In the genomic region with DNA sequence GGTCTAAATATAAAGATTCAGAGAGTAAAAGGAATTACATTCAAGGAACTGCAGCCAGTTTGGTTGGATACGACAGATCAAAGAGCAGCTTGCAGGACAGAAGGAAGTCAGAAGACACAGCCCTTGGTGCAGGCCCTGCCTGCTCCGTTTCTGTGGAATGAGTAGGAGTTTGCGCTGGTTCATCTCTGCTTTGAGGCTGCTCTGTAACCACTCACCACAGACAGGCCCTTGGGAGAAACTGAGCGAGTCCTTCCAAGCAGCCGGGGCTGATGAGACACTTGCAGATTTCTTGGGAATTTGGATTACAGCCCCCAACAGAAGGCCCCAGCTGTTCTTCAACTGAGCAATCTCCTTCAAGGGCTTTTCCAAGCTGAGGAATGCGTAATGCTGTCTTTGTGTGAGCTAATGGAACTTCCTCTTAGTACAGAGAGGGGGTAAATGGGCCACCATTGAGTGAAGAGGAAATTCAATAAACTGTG, we compare ENCODE assay signal across 10 cellular contexts. TPM values are rescaled to one million over a fixed set of nuclear protein-coding genes. Genes with fewer than 3 reads are reported as not detected.
A peak's percentile ranks its signal among the peaks of the same experiment; 100 is the strongest.
DNase-seq lines count a peak whose midpoint lies in the region; ATAC-seq and TF ChIP-seq lines count a peak whose summit lies in the region.
"Had no signal": no experiment of that assay in that cellular context is flagged by ENCODE, and none has a peak within 500 bp of the region (broad histone marks: within the 10 kb centered on the region; RNA-seq: fewer than 3 reads in every experiment).

No MANE protein-coding gene starts in this region.

- no peaks in the 10 kb centered on the region for H3K27me3 ChIP-seq in CD4-positive, alpha-beta memory T cell (ENCODE audit: insufficient read depth, low read length)
- H3K27me3 ChIP-seq in SU-DHL-6 (ENCODE audit: low read length) (no peaks in the 10 kb centered on the region), esophagus (ENCODE audit: control insufficient read depth in 1 of 2, insufficient read depth in 2 of 2, low read length in 2 of 2) (no peaks in the 10 kb centered on the region), rectal smooth muscle tissue (ENCODE audit: control insufficient read depth, insufficient read depth, low read length) (no peaks in the 10 kb centered on the region)

- peaks cover 23% of the 10 kb centered on the region; the same call in 1 of the 2 replicates for H3F3A ChIP-seq in SU-DHL-6 (ENCODE audit: insufficient read depth)

- CTCF ChIA-PET in CD4-positive, alpha-beta memory T cell (lab: Charles Lee; ENCODE audit: partially characterized antibody) = interaction anchor here (1.0 to 19.1 kb wide), 10 partner anchors 8 to 195 kb away, joined by 3 to 211 read pairs (median 4); partner anchors contain the start of gene IL10RA

- peak overlapping the region; percentile 56 to 82 (median 67) for H3K4me3 Mint-ChIP-seq in CD4-positive, alpha-beta memory T cell

- H3K9ac ChIP-seq in SU-DHL-6 (ENCODE audit: low read length) = no peak overlapping the region
- H3K9ac ChIP-seq in rectal smooth muscle tissue (ENCODE audit: low read length) = no peak overlapping the region
- H3K9ac ChIP-seq: KMS-11 had no signal

- WGBS in esophagus, 2 donors = 60 to 66% methylated on average over 6 of the region's 6 CpGs

- peaks cover 76 to 100% (median 95%) of the 10 kb centered on the region in 4 donors for H3K4me1 Mint-ChIP-seq in CD4-positive, alpha-beta memory T cell

- intact Hi-C loops in CD4-positive, alpha-beta memory T cell (cut with micrococcal nuclease) = loop anchor here (1.0 to 5.0 kb wide), 4 partner anchors 16 to 160 kb away; partner anchors contain the start of gene IL10RA

- peaks cover 100% of the 10 kb centered on the region for H3K4me1 ChIP-seq in CD4-positive, alpha-beta memory T cell (ENCODE audit: insufficient read depth, low read length)
- H3K4me1 ChIP-seq in esophagus (ENCODE audit: control insufficient read depth in 2 of 2, insufficient read depth in 2 of 2, low read length in 1 of 2) (peaks cover 0 to 7% of the 10 kb centered on the region in 2 donors), rectal smooth muscle tissue (ENCODE audit: control insufficient read depth, insufficient read depth, low read length) (no peaks in the 10 kb centered on the region)

- H3K4me3 ChIP-seq in CD4-positive, alpha-beta memory T cell (ENCODE audit: low read length in 2 of 2) = peak overlapping the region; percentile 5 to 14
- no peak overlapping the region for H3K4me3 ChIP-seq in SU-DHL-6 (ENCODE audit: insufficient read depth, low read length, poor library complexity, severe bottlenecking)
- H3K4me3 ChIP-seq in esophagus (ENCODE audit: low read depth in 1 of 2, low read length in 2 of 2) = no peak overlapping the region
- H3K4me3 ChIP-seq in rectal smooth muscle tissue (ENCODE audit: low read length) = no peak overlapping the region

- POLR2A ChIA-PET in CD4-positive, alpha-beta memory T cell (lab: Charles Lee; ENCODE audit: partially characterized antibody) = interaction anchor here (0.7 to 51.5 kb wide), 15 partner anchors 2 to 195 kb away, joined by 3 to 2125 read pairs (median 5); partner anchors contain the start of genes FXYD6 and IL10RA

- TF ChIP-seq CTCF in SU-DHL-6 (IDR thresholded peaks at IDR 0.05; ENCODE audit: insufficient read depth, low read length, poor library complexity, severe bottlenecking) = no peak
- no peak for TF ChIP-seq CTCF in GM20000 (IDR thresholded peaks at IDR 0.05; ENCODE audit: extremely low read depth, missing control alignments)

- peaks cover 0 to 9% (median 4%) of the 10 kb centered on the region in 8 donors for H3K9me3 Mint-ChIP-seq in CD4-positive, alpha-beta memory T cell

- H3K36me3 ChIP-seq in CD4-positive, alpha-beta memory T cell (ENCODE audit: insufficient read depth, low read length) = peaks cover 32% of the 10 kb centered on the region
- H3K36me3 ChIP-seq in SU-DHL-6 (ENCODE audit: low read length) (no peaks in the 10 kb centered on the region), esophagus (ENCODE audit: control insufficient read depth in 2 of 2, insufficient read depth in 2 of 2, low read length in 1 of 2) (peaks cover 0 to 6% of the 10 kb centered on the region in 2 donors), rectal smooth muscle tissue (ENCODE audit: control insufficient read depth, insufficient read depth, low read length) (no peaks in the 10 kb centered on the region)

- no peaks in the 10 kb centered on the region for H3K9me3 ChIP-seq in CD4-positive, alpha-beta memory T cell (ENCODE audit: control insufficient read depth in 1 of 2, low read length in 2 of 2)
- no peaks in the 10 kb centered on the region for H3K9me3 ChIP-seq in SU-DHL-6 (ENCODE audit: insufficient read depth, low read length)
- no peaks in the 10 kb centered on the region for H3K9me3 ChIP-seq in esophagus (ENCODE audit: control insufficient read depth in 2 of 2, insufficient read depth in 1 of 2, low read depth in 1 of 2, low read length in 1 of 2)

- peak overlapping the region; percentile 53 for H3K27ac ChIP-seq in CD4-positive, alpha-beta memory T cell (ENCODE audit: low read depth, low read length)
- H3K27ac ChIP-seq in SU-DHL-6 (ENCODE audit: low read depth, low read length) = 0 out of 2 replicates have a peak overlapping the region, but pooled peaks have one; percentile 12
- peak overlapping the region; percentile 66 to 78 for H3K27ac ChIP-seq in esophagus (ENCODE audit: low read depth in 2 of 2, low read length in 1 of 2)
- peak overlapping the region; percentile 57 for H3K27ac ChIP-seq in rectal smooth muscle tissue (ENCODE audit: low read depth, low read length)
- H3K27ac ChIP-seq: KMS-11 had no signal

- H3K79me2 ChIP-seq in SU-DHL-6 (ENCODE audit: insufficient read depth, low read length) = no peaks in the 10 kb centered on the region

- no peaks in the 10 kb centered on the region for H4K20me1 ChIP-seq in SU-DHL-6 (ENCODE audit: low read depth, low read length)

- no peak overlapping the region for H3K4me2 ChIP-seq in SU-DHL-6 (ENCODE audit: low read depth, low read length, poor library complexity, severe bottlenecking)
- H3K4me2 ChIP-seq: KMS-11 had no signal

- H3K27me3 Mint-ChIP-seq in CD4-positive, alpha-beta memory T cell = no peaks in the 10 kb centered on the region

- no peak for ATAC-seq in HG03520 (IDR thresholded peaks at IDR 0.05; ENCODE audit: unreplicated experiment)
- ATAC-seq in SK-N-SH treated with all-trans-retinoic acid at 6 μM for 48 hours = no peak
- no peak for ATAC-seq in HG02642 (IDR thresholded peaks at IDR 0.05; ENCODE audit: poor library complexity, unreplicated experiment)

- H3K36me3 Mint-ChIP-seq in CD4-positive, alpha-beta memory T cell = peaks cover 25 to 37% of the 10 kb centered on the region in 2 donors

- H2AFZ ChIP-seq in SU-DHL-6 (ENCODE audit: low read depth, low read length, severe bottlenecking) = no peak overlapping the region

- no peaks in the 10 kb centered on the region for H3K9me2 ChIP-seq in SU-DHL-6 (replicated peaks; ENCODE audit: insufficient read depth, low read length)

- H3K27ac Mint-ChIP-seq in CD4-positive, alpha-beta memory T cell = peak overlapping the region; percentile 86 to 96 (median 91)

- peak in 4 of 5 donors; percentile 26 to 50 (median 33) for DNase-seq in CD4-positive, alpha-beta memory T cell
- DNase-seq in GM20000 (ENCODE audit: low spot score) = no peak

TF ChIP-seq in SK-N-SH treated with all-trans-retinoic acid at 6 μM for 48 hours, 23 proteins besides CTCF, POLR2A, EP300 and RAD21 (continues in another document):
- TF ChIP-seq GLIS3 (CRISPR knock-in tag; IDR thresholded peaks at IDR 0.05) = no peak
- no peak for TF ChIP-seq TOX (CRISPR knock-in tag; IDR thresholded peaks at IDR 0.05; ENCODE audit: borderline replicate concordance)
- no peak for TF ChIP-seq ZFP30 (CRISPR knock-in tag; IDR thresholded peaks at IDR 0.05)
- no peak for TF ChIP-seq TCF4 (CRISPR knock-in tag; IDR thresholded peaks at IDR 0.05; ENCODE audit: borderline replicate concordance)
- TF ChIP-seq CREB5 (CRISPR knock-in tag; IDR thresholded peaks at IDR 0.05; ENCODE audit: low read depth) = no peak
- no peak for TF ChIP-seq ARNTL (CRISPR knock-in tag; IDR thresholded peaks at IDR 0.05; ENCODE audit: borderline replicate concordance, low read depth)
- TF ChIP-seq ISL1 (CRISPR knock-in tag; IDR thresholded peaks at IDR 0.05) = no peak
- no peak for TF ChIP-seq ZNF565 (CRISPR knock-in tag; conservative IDR thresholded peaks at IDR 0.05; ENCODE audit: low read depth)
- TF ChIP-seq, protein P1, sequence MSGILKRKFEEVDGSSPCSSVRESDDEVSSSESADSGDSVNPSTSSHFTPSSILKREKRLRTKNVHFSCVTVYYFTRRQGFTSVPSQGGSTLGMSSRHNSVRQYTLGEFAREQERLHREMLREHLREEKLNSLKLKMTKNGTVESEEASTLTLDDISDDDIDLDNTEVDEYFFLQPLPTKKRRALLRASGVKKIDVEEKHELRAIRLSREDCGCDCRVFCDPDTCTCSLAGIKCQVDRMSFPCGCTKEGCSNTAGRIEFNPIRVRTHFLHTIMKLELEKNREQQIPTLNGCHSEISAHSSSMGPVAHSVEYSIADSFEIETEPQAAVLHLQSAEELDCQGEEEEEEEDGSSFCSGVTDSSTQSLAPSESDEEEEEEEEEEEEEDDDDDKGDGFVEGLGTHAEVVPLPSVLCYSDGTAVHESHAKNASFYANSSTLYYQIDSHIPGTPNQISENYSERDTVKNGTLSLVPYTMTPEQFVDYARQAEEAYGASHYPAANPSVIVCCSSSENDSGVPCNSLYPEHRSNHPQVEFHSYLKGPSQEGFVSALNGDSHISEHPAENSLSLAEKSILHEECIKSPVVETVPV (CRISPR knock-in tag; IDR thresholded peaks at IDR 0.05) = no peak

RNA-seq across cellular contexts. Expression of gene IL10RA, which starts 16.4 kb away (rescaled TPM):
- 100 to 1,000 TPM; 398 to 406 TPM for total RNA-seq in CD4-positive, alpha-beta memory T cell
- polyA plus RNA-seq in CD4-positive, alpha-beta memory T cell = 100 to 1,000 TPM; 362 to 468 TPM
- 1 to 10 TPM; 2.0 to 2.2 TPM for polyA plus RNA-seq in esophagus
- total RNA-seq: bronchial epithelial cell had no signal

Comparison
In these comparisons a context has a peak if more than half of its experiments do, and no peak if none do; other contexts are left out.
1. H3K27ac ChIP-seq: peak in every context shown above with its lines; median percentile 72 in esophagus; 57 in rectal smooth muscle tissue; 53 in CD4-positive, alpha-beta memory T cell; 12 in SU-DHL-6.
2. H3K4me3 ChIP-seq: peak in CD4-positive, alpha-beta memory T cell (2 of 2); none in SU-DHL-6 (single experiment), esophagus (0 of 2) and rectal smooth muscle tissue (single experiment).
3. RNA of gene IL10RA, which starts 16.4 kb away (polyA plus RNA-seq): 362 to 468 TPM in CD4-positive, alpha-beta memory T cell; 2.0 to 2.2 TPM in esophagus; every median in the first group is over 100 times any median in the second.